In genomic region chr4:13182136-13182535, GRCh38 we compare ENCODE assay signal across 17 cellular contexts.
"Had no signal": no experiment of that assay in that cellular context is flagged by ENCODE, and none has a peak within 500 bp of the region (broad histone marks: within the 10 kb centered on the region; RNA-seq: fewer than 3 reads in every experiment).

No MANE protein-coding gene starts in this region.

- H3K4me3 ChIP-seq: colonic mucosa, hepatocyte, left lung, lower lobe of right lung, pancreas, smooth muscle cell, tibial nerve, upper lobe of right lung, vagina had no signal

- H3K27ac ChIP-seq: colonic mucosa, foreskin keratinocyte, hepatocyte, left lung, lower lobe of right lung, pancreas, tibial nerve, upper lobe of right lung, vagina had no signal

- H3K4me1 ChIP-seq: colonic mucosa, foreskin keratinocyte, left lung, lower lobe of right lung, pancreas, tibial nerve, upper lobe of right lung, vagina had no signal

- H2AFZ ChIP-seq: hepatocyte had no signal

- ATAC-seq: foreskin keratinocyte; left lung; lower lobe of right lung; natural killer cell treated with Interleukin-12 subunit alpha and Interleukin-12 subunit beta and Interleukin-15 and Interleukin-18, amount 100 ng/mL, for 72 hours; pancreas; right cardiac atrium; upper lobe of right lung had no signal

- H3K36me3 ChIP-seq: colonic mucosa, left lung, lower lobe of right lung, pancreas, tibial nerve, upper lobe of right lung, vagina had no signal

- H3K27me3 ChIP-seq: colonic mucosa, foreskin keratinocyte, hepatocyte, left lung, pancreas, tibial nerve, upper lobe of right lung, vagina had no signal

- H3K9me3 ChIP-seq: colonic mucosa, pancreas, upper lobe of right lung, vagina had no signal

- H3K4me2 ChIP-seq: hepatocyte, smooth muscle cell had no signal

- DNase-seq: colonic mucosa; dermis blood vessel endothelial cell; foreskin keratinocyte; left lung; lower lobe of right lung; midbrain; occipital lobe; pancreas; right cardiac atrium; stimulated activated CD4-positive, alpha-beta T cell treated with anti-CD3 and anti-CD28 coated beads, Interleukin-2, amount 100 ng/mL, for 48 hours; stimulated activated naive CD4-positive, alpha-beta T cell treated with Interleukin-2 at 50 U/mL for 16 hours; upper lobe of right lung had no signal
